In the genomic region with DNA sequence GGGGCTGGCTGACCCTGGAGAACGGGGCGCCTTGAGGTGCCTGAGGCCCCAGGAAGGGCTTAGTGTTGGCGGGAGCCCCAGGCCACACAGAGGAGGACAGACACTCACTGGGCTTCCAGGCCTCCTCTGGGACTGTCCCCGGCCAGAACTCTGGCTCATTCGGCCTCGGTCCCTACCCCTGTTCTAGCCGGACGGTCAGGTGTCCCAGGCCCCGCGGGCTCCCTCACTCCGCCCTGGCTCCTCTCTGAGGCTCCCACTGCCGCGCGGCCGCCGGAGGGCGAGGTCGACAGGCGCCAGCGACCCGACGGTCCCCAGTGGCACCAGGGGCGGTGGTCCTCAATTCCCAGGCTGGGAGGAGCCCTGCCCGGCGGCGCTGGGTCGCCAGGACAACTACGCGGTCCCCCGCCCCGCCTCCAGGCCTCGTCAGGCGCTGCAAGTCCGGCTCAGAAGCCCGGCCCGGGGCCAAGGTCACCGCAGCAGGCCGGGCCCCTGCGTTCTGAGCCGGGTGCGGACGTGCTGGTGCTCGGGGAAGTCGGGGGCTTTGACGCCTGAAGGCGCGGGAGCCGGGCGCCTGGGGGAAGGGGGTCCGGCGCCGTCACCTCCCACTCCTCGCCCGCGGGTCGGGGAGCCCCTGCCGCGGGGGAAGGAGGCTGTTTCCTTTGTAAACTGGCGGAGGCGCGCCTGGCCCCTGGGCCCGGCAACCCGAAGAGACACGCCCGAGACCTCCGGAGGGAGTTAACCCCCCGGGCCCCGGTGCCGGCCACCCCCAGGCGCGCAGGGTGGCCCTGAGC, we compare ENCODE assay signal across 1 cellular context.
A peak's percentile ranks its signal among the peaks of the same experiment; 100 is the strongest.
TF ChIP-seq lines count a peak whose summit lies in the region.

No MANE protein-coding gene starts in this region.

TF ChIP-seq in HepG2, 621 proteins besides CTCF, POLR2A, EP300 and RAD21 (continued from another document and continues in another):
- TF ChIP-seq ZNF275 (CRISPR knock-in tag; IDR thresholded peaks at IDR 0.05; ENCODE audit: borderline replicate concordance) (peak; percentile 43; the same call in 1 of the 2 replicates), ZNF776 (CRISPR knock-in tag; IDR thresholded peaks at IDR 0.05) (no peak), TARDBP (CRISPR knock-in tag; IDR thresholded peaks at IDR 0.05) (no peak), ZNF572 (CRISPR knock-in tag; IDR thresholded peaks at IDR 0.05) (no peak; the same call in 1 of the 2 replicates), KIAA2018 (CRISPR knock-in tag; IDR thresholded peaks at IDR 0.05; ENCODE audit: borderline replicate concordance) (no peak), HNF4A (CRISPR knock-in tag; IDR thresholded peaks at IDR 0.05) (peak; percentile 63), ZNF562 (CRISPR knock-in tag; IDR thresholded peaks at IDR 0.05; ENCODE audit: borderline replicate concordance) (no peak), POLR2AphosphoS5 (IDR thresholded peaks at IDR 0.05; ENCODE audit: low read depth, low read length) (peak; percentile 52; the same call in 1 of the 2 replicates), SATB2 (CRISPR knock-in tag; IDR thresholded peaks at IDR 0.05) (no peak), ATF5 (CRISPR knock-in tag; IDR thresholded peaks at IDR 0.05; ENCODE audit: low read depth) (no peak), ZKSCAN1 (IDR thresholded peaks at IDR 0.05; ENCODE audit: low read length) (no peak), ZNF766 (CRISPR knock-in tag; IDR thresholded peaks at IDR 0.05; ENCODE audit: borderline replicate concordance) (no peak), ZNF75D (CRISPR knock-in tag; IDR thresholded peaks at IDR 0.05; ENCODE audit: borderline replicate concordance) (no peak), BCL6 (CRISPR knock-in tag; IDR thresholded peaks at IDR 0.05) (0 out of 2 replicates have a peak, but pooled peaks have one; percentile 34), NRL (CRISPR knock-in tag; IDR thresholded peaks at IDR 0.05; ENCODE audit: borderline replicate concordance) (0 out of 2 replicates have a peak, but pooled peaks have one; percentile 50), KAT8 (CRISPR knock-in tag; IDR thresholded peaks at IDR 0.05) (peak; percentile 24; the same call in 1 of the 2 replicates), MYC (CRISPR knock-in tag; IDR thresholded peaks at IDR 0.05; ENCODE audit: borderline replicate concordance) (peak; percentile 45; the same call in 1 of the 2 replicates), ZC3H13 (CRISPR knock-in tag; IDR thresholded peaks at IDR 0.05) (no peak), CHD2 (IDR thresholded peaks at IDR 0.05; ENCODE audit: low read depth, low read length) (no peak), SP4 (CRISPR knock-in tag; IDR thresholded peaks at IDR 0.05) (no peak), KDM6A (CRISPR knock-in tag; IDR thresholded peaks at IDR 0.05; ENCODE audit: low read depth) (no peak), ZNF737 (CRISPR knock-in tag; IDR thresholded peaks at IDR 0.05; ENCODE audit: borderline replicate concordance) (no peak), SIN3A (IDR thresholded peaks at IDR 0.05; ENCODE audit: borderline replicate concordance, low read depth, low read length) (peak; percentile 25; the same call in 1 of the 2 replicates), TEAD2 (CRISPR knock-in tag; IDR thresholded peaks at IDR 0.05) (no peak), IRX3 (CRISPR knock-in tag; IDR thresholded peaks at IDR 0.05; ENCODE audit: borderline replicate concordance, low read depth) (0 out of 2 replicates have a peak, but pooled peaks have one; percentile 48), CEBPB (IDR thresholded peaks at IDR 0.05; ENCODE audit: borderline replicate concordance, low read depth, low read length) (no peak), THAP9 (CRISPR knock-in tag; IDR thresholded peaks at IDR 0.05; ENCODE audit: borderline replicate concordance) (no peak; the same call in 1 of the 2 replicates)
- TF ChIP-seq, protein P1, sequence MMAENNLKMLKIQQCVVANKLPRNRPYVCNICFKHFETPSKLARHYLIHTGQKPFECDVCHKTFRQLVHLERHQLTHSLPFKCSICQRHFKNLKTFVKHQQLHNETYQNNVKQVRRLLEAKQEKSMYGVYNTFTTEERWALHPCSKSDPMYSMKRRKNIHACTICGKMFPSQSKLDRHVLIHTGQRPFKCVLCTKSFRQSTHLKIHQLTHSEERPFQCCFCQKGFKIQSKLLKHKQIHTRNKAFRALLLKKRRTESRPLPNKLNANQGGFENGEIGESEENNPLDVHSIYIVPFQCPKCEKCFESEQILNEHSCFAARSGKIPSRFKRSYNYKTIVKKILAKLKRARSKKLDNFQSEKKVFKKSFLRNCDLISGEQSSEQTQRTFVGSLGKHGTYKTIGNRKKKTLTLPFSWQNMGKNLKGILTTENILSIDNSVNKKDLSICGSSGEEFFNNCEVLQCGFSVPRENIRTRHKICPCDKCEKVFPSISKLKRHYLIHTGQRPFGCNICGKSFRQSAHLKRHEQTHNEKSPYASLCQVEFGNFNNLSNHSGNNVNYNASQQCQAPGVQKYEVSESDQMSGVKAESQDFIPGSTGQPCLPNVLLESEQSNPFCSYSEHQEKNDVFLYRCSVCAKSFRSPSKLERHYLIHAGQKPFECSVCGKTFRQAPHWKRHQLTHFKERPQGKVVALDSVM (CRISPR knock-in tag; IDR thresholded peaks at IDR 0.05) = no peak
- TF ChIP-seq, protein P2, sequence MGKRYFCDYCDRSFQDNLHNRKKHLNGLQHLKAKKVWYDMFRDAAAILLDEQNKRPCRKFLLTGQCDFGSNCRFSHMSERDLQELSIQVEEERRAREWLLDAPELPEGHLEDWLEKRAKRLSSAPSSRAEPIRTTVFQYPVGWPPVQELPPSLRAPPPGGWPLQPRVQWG (CRISPR knock-in tag; IDR thresholded peaks at IDR 0.05; ENCODE audit: borderline replicate concordance, low read depth) = no peak
- TF ChIP-seq, protein P3, sequence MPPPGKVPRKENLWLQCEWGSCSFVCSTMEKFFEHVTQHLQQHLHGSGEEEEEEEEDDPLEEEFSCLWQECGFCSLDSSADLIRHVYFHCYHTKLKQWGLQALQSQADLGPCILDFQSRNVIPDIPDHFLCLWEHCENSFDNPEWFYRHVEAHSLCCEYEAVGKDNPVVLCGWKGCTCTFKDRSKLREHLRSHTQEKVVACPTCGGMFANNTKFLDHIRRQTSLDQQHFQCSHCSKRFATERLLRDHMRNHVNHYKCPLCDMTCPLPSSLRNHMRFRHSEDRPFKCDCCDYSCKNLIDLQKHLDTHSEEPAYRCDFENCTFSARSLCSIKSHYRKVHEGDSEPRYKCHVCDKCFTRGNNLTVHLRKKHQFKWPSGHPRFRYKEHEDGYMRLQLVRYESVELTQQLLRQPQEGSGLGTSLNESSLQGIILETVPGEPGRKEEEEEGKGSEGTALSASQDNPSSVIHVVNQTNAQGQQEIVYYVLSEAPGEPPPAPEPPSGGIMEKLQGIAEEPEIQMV (CRISPR knock-in tag; IDR thresholded peaks at IDR 0.05; ENCODE audit: low read depth) = 0 out of 2 replicates have a peak, but pooled peaks have one; percentile 65
